ENCODE assay signal across 12 cellular contexts in the genomic region with DNA sequence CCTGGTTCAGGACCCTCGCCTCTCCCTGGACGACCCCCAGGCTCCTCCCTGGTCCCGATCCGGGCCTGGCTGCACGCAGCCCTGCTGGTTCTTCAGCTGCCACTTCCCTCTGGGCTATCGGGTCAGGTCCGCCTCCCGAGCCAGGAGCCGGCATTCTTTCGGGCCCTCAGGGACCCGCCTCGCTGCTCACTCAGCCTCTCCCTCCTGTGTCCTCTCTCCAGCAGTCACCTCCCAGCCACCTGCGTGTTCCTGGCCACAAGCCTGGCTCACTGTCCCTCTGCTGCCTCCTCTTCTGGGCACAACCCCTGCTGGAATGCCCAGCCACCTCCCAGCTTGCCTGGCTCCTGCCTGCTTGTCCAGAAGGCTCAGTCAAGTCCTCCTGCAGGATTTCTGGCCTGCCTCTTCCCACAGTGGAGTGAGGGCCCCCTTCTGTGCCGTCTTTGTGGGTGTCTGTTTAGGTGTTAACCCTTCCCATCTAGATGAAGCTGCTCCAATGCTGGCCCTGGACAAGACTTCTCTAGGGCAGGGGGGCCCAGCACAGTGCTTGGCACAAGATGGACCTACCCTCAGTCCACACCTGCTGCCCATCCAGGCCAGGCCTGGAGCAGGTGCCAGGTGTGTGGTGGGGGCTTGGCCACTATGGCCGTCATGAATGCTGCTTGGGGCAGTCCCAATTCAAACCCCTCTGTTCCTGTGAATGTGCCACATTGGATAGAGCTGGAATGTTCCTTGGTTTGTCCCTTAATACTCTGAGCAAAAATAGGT. TPM values are rescaled to one million over a fixed set of nuclear protein-coding genes. Genes with fewer than 3 reads are reported as not detected.
DNase-seq lines count a peak whose midpoint lies in the region; ATAC-seq and TF ChIP-seq lines count a peak whose summit lies in the region.
"Had no signal": no experiment of that assay in that cellular context is flagged by ENCODE, and none has a peak within 500 bp of the region (broad histone marks: within the 10 kb centered on the region; RNA-seq: fewer than 3 reads in every experiment).

No MANE protein-coding gene starts in this region.

- H2AFZ ChIP-seq in hepatocyte: no peak overlapping the region

- H3K27me3 Mint-ChIP-seq in activated T-helper 17 cell treated with anti-CD3 and anti-CD28 coated beads, Interleukin-2, amount 50 U/mL, for 72 hours: no peaks in the 10 kb centered on the region

- H3K27me3 ChIP-seq in hepatocyte (no peaks in the 10 kb centered on the region), sigmoid colon (no peaks in the 10 kb centered on the region)

- no peaks in the 10 kb centered on the region for H3K9me3 Mint-ChIP-seq in activated T-helper 17 cell treated with anti-CD3 and anti-CD28 coated beads, Interleukin-2, amount 50 U/mL, for 72 hours
- H3K9me3 Mint-ChIP-seq: activated CD4-positive, alpha-beta memory T cell treated with anti-CD3 and anti-CD28 coated beads, Interleukin-2, amount 10 ng/mL, durations not matched to agents 7 days and 5 days had no signal

- intact Hi-C loops in sigmoid colon (cut with DNase I): loop anchor here (5.0 to 10.0 kb wide), 3 partner anchors 303 to 513 kb away; a partner anchor contains a TSS

- H3K36me3 ChIP-seq in hepatocyte (replicated peaks; ENCODE audit: insufficient read depth, low read depth) (no peaks in the 10 kb centered on the region), sigmoid colon (no peaks in the 10 kb centered on the region)

- H3K9me2 ChIP-seq in hepatocyte (replicated peaks; ENCODE audit: insufficient read depth): no peaks in the 10 kb centered on the region

- H3K4me3 ChIP-seq in hepatocyte (no peak overlapping the region), sigmoid colon (peak overlapping the region in 3 of 4 donors; percentile 64 to 85 (median 83))

- H3K27ac Mint-ChIP-seq in activated T-helper 17 cell treated with anti-CD3 and anti-CD28 coated beads, Interleukin-2, amount 50 U/mL, for 72 hours: no peak overlapping the region
- H3K27ac Mint-ChIP-seq: activated CD4-positive, alpha-beta memory T cell treated with anti-CD3 and anti-CD28 coated beads, Interleukin-2, amount 10 ng/mL, durations not matched to agents 7 days and 5 days had no signal

- DNase-seq in COLO668 (lab: John Stamatoyannopoulos, UW; ENCODE audit: unreplicated experiment) (peak; percentile 44), hepatocyte (ENCODE audit: low spot score) (no peak), sigmoid colon (peak; percentile 76), GM03348 (ENCODE audit: low spot score) (no peak), NCI-H1694 (lab: John Stamatoyannopoulos, UW) (no peak)
- DNase-seq in stimulated activated CD4-positive, alpha-beta T cell treated with anti-CD3 and anti-CD28 coated beads, Interleukin-2, amount 100 ng/mL, for 48 hours: no peak
- DNase-seq: activated CD4-positive, alpha-beta memory T cell treated with anti-CD3 and anti-CD28 coated beads, Interleukin-2, amount 10 ng/mL, durations not matched to agents 7 days and 5 days; cortex of kidney; Karpas-422; stimulated activated CD4-positive, alpha-beta T cell treated with anti-CD3 and anti-CD28 coated beads, Interleukin-2, amount 100 ng/mL, for 24 hours had no signal

- peak overlapping the region; percentile 11 for H3K4me3 Mint-ChIP-seq in activated T-helper 17 cell treated with anti-CD3 and anti-CD28 coated beads, Interleukin-2, amount 50 U/mL, for 72 hours

- no peak for TF ChIP-seq POLR2A in sigmoid colon (IDR thresholded peaks at IDR 0.05)

- H3K36me3 Mint-ChIP-seq in activated T-helper 17 cell treated with anti-CD3 and anti-CD28 coated beads, Interleukin-2, amount 50 U/mL, for 72 hours (ENCODE audit: low read depth): no peaks in the 10 kb centered on the region

- H3K27ac ChIP-seq in hepatocyte: no peak overlapping the region
- peak overlapping the region; percentile 87 to 96 (median 91) for H3K27ac ChIP-seq in sigmoid colon

- peaks cover 41% of the 10 kb centered on the region for H3K79me2 ChIP-seq in hepatocyte

- no peaks in the 10 kb centered on the region for H3K4me1 Mint-ChIP-seq in activated T-helper 17 cell treated with anti-CD3 and anti-CD28 coated beads, Interleukin-2, amount 50 U/mL, for 72 hours

- H3K9me3 ChIP-seq in hepatocyte (ENCODE audit: low read depth) (no peaks in the 10 kb centered on the region), sigmoid colon (no peaks in the 10 kb centered on the region)

- peak overlapping the region; percentile 10 for H3K4me2 ChIP-seq in hepatocyte

- TF ChIP-seq CTCF in hepatocyte (IDR thresholded peaks at IDR 0.05; ENCODE audit: poor library complexity) (no peak), sigmoid colon (IDR thresholded peaks at IDR 0.05) (no peak)

- ATAC-seq in activated T-helper 17 cell treated with anti-CD3 and anti-CD28 coated beads, Interleukin-2, amount 50 U/mL, for 72 hours (replicated peaks): no peak
- no peak for ATAC-seq in HG02884 (IDR thresholded peaks at IDR 0.05; ENCODE audit: unreplicated experiment)

- WGBS in hepatocyte (ENCODE audit: low lambda C conversion rate, missing lambda C conversion rate): 76% methylated on average over 13 of the region's 15 CpGs
- WGBS in sigmoid colon, 2 donors: 37 to 65% methylated on average over 15 of the region's 15 CpGs

- H4K20me1 ChIP-seq in hepatocyte (ENCODE audit: insufficient read depth, poor library complexity, severe bottlenecking): no peaks in the 10 kb centered on the region

- H3K4me1 ChIP-seq in hepatocyte (ENCODE audit: insufficient read depth): peaks cover 27% of the 10 kb centered on the region
- peaks cover 0 to 74% (median 69%) of the 10 kb centered on the region in 4 donors for H3K4me1 ChIP-seq in sigmoid colon

- TF ChIP-seq EP300 in sigmoid colon (IDR thresholded peaks at IDR 0.05): no peak

RNA-seq across cellular contexts. Expression of a gene that starts 2.2 kb away (rescaled TPM):
- 1 to 10 TPM; 1.1 to 2.6 TPM for total RNA-seq in activated T-helper 17 cell treated with anti-CD3 and anti-CD28 coated beads, Interleukin-2, amount 50 U/mL, for 72 hours
- total RNA-seq in hepatocyte (32.5 and 43.1 TPM in 2 replicates), sigmoid colon (10 to 100 TPM; 34.6 to 69.0 (median 47.2) TPM)
- polyA plus RNA-seq in hepatocyte (36.1 and 44.4 TPM in 2 replicates), sigmoid colon (10 to 100 TPM in 1 of 3 donors, 1 to 10 TPM in 2; 1.4 to 10.1 (median 3.6) TPM)

Comparison
In these comparisons a context has a peak if more than half of its experiments do, and no peak if none do; other contexts are left out.
1. DNase-seq: peak in COLO668 (single experiment) and sigmoid colon (single experiment); none in hepatocyte (single experiment), stimulated activated CD4-positive, alpha-beta T cell treated with anti-CD3 and anti-CD28 coated beads, Interleukin-2, amount 100 ng/mL, for 48 hours (0 of 2), GM03348 (single experiment) and NCI-H1694 (single experiment).